Comparison of ENCODE assay signal across 10 cellular contexts in genomic region chr17:68491381-68491849, GRCh38. TPM values are rescaled to one million over a fixed set of nuclear protein-coding genes. Genes with fewer than 3 reads are reported as not detected.
A peak's percentile ranks its signal among the peaks of the same experiment; 100 is the strongest.
DNase-seq lines count a peak whose midpoint lies in the region; ATAC-seq and TF ChIP-seq lines count a peak whose summit lies in the region.
"Had no signal": no experiment of that assay in that cellular context is flagged by ENCODE, and none has a peak within 500 bp of the region (broad histone marks: within the 10 kb centered on the region; RNA-seq: fewer than 3 reads in every experiment).

No MANE protein-coding gene starts in this region.

- H3K4me1 Mint-ChIP-seq in stimulated activated naive B cell treated with anti-CD40 and anti-IgM and Interleukin-4, amounts not matched to agents 10 μg/mL and 1 μg/mL and 100 μg/mL, for 72 hours = peaks cover 13 to 37% of the 10 kb centered on the region in 2 donors
- no peaks in the 10 kb centered on the region for H3K4me1 Mint-ChIP-seq in endodermal cell

- 86 to 88% methylated on average over 4 to 5 of the region's 5 CpGs for WGBS in endodermal cell (ENCODE audit: insufficient coverage in 1 of 2, insufficient read length in 1 of 2), 2 experiments
- WGBS in trophoblast cell (ENCODE audit: extremely low coverage, insufficient coverage, insufficient read length) = no CpG with 5 or more reads among the region's 5 CpGs

- H3K23ac ChIP-seq in trophoblast cell (ENCODE audit: low read length) = no peak overlapping the region

- TF ChIP-seq CTCF in endodermal cell (conservative IDR thresholded peaks at IDR 0.05) = no peak

- no peak overlapping the region for H2BK120ac ChIP-seq in trophoblast cell (ENCODE audit: insufficient read depth, low read length, poor library complexity)

- no peaks in the 10 kb centered on the region for H3K27me3 ChIP-seq in endodermal cell (ENCODE audit: control insufficient read depth, insufficient read depth, low read length, poor library complexity, severe bottlenecking)
- H3K27me3 ChIP-seq in trophoblast cell (ENCODE audit: insufficient read depth, low read length) = no peaks in the 10 kb centered on the region

- no peaks in the 10 kb centered on the region for H3K79me1 ChIP-seq in trophoblast cell (ENCODE audit: low read length)

- H3K79me2 ChIP-seq in trophoblast cell (ENCODE audit: control insufficient read depth, insufficient read depth, low read length, poor library complexity) = no peaks in the 10 kb centered on the region

- H3K4me1 ChIP-seq in endodermal cell (ENCODE audit: control insufficient read depth, insufficient read depth, low read length) (no peaks in the 10 kb centered on the region), trophoblast cell (ENCODE audit: control insufficient read depth in 1 of 2, insufficient read depth in 2 of 2, low read length in 2 of 2) (no peaks in the 10 kb centered on the region)

- H3K27ac ChIP-seq in endodermal cell (ENCODE audit: low read depth, low read length) (no peak overlapping the region), trophoblast cell (ENCODE audit: low read depth, low read length) (no peak overlapping the region)

- H3K4me3 Mint-ChIP-seq in stimulated activated naive B cell treated with anti-CD40 and anti-IgM and Interleukin-4, amounts not matched to agents 10 μg/mL and 1 μg/mL and 100 μg/mL, for 72 hours = no peak overlapping the region
- no peak overlapping the region for H3K4me3 Mint-ChIP-seq in endodermal cell
- H3K4me3 Mint-ChIP-seq: naive thymus-derived CD8-positive, alpha-beta T cell had no signal

- intact Hi-C loops in left cardiac atrium (cut with DNase I) = no loop called here

- H3K4ac ChIP-seq in trophoblast cell (ENCODE audit: low read depth, low read length) = no peak overlapping the region

- H3K27ac Mint-ChIP-seq in stimulated activated naive B cell treated with anti-CD40 and anti-IgM and Interleukin-4, amounts not matched to agents 10 μg/mL and 1 μg/mL and 100 μg/mL, for 72 hours = peak overlapping the region; percentile 1
- H3K27ac Mint-ChIP-seq in endodermal cell = no peak overlapping the region

- H3K36me3 Mint-ChIP-seq in stimulated activated naive B cell treated with anti-CD40 and anti-IgM and Interleukin-4, amounts not matched to agents 10 μg/mL and 1 μg/mL and 100 μg/mL, for 72 hours = no peaks in the 10 kb centered on the region
- H3K36me3 Mint-ChIP-seq in endodermal cell (ENCODE audit: low read depth) = no peaks in the 10 kb centered on the region
- H3K36me3 Mint-ChIP-seq: naive thymus-derived CD8-positive, alpha-beta T cell had no signal

- H2BK5ac ChIP-seq in trophoblast cell (ENCODE audit: low read depth, low read length, poor library complexity) = no peak overlapping the region

- H3K9me3 ChIP-seq in endodermal cell (ENCODE audit: control insufficient read depth, low read length) (no peaks in the 10 kb centered on the region), trophoblast cell (ENCODE audit: insufficient read depth, low read depth, low read length) (no peaks in the 10 kb centered on the region)

- no peaks in the 10 kb centered on the region for H3K9me3 Mint-ChIP-seq in stimulated activated naive B cell treated with anti-CD40 and anti-IgM and Interleukin-4, amounts not matched to agents 10 μg/mL and 1 μg/mL and 100 μg/mL, for 72 hours
- H3K9me3 Mint-ChIP-seq in endodermal cell = peaks cover 6% of the 10 kb centered on the region
- H3K9me3 Mint-ChIP-seq: naive thymus-derived CD8-positive, alpha-beta T cell had no signal

- H3K4me3 ChIP-seq in endodermal cell (ENCODE audit: low read length) = no peak overlapping the region
- H3K4me3 ChIP-seq in trophoblast cell (ENCODE audit: low read depth, low read length) = no peak overlapping the region

- H4K12ac ChIP-seq in trophoblast cell (ENCODE audit: low read depth, low read length) = no peak overlapping the region

- H3K14ac ChIP-seq in trophoblast cell (ENCODE audit: low read length) = no peak overlapping the region

- H3K4me2 ChIP-seq in trophoblast cell (ENCODE audit: low read length) = no peak overlapping the region

- DNase-seq in RPMI8226 (peak; percentile 59), left cardiac atrium (no peak), endodermal cell (no peak), trophoblast cell (no peak), NCI-H1105 (lab: John Stamatoyannopoulos, UW) (no peak)
- DNase-seq in stimulated activated naive B cell treated with anti-CD40 and anti-IgM and Interleukin-4, amounts not matched to agents 10 μg/mL and 1 μg/mL and 100 μg/mL, for 72 hours = peak; percentile 44
- DNase-seq: DMS153; naive thymus-derived CD8-positive, alpha-beta T cell had no signal

- H3K27me3 Mint-ChIP-seq in stimulated activated naive B cell treated with anti-CD40 and anti-IgM and Interleukin-4, amounts not matched to agents 10 μg/mL and 1 μg/mL and 100 μg/mL, for 72 hours = no peaks in the 10 kb centered on the region
- H3K27me3 Mint-ChIP-seq in endodermal cell (ENCODE audit: insufficient read depth) = no peaks in the 10 kb centered on the region

- no peak overlapping the region for H4K8ac ChIP-seq in trophoblast cell (ENCODE audit: low read depth, low read length)

- H3K36me3 ChIP-seq in endodermal cell (ENCODE audit: control insufficient read depth, insufficient read depth, low read length) = no peaks in the 10 kb centered on the region
- H3K36me3 ChIP-seq in trophoblast cell (ENCODE audit: control insufficient read depth in 1 of 2, insufficient read depth in 2 of 2, low read length in 2 of 2) = no peaks in the 10 kb centered on the region

- H4K91ac ChIP-seq in trophoblast cell (ENCODE audit: low read depth, low read length) = no peak overlapping the region

- no peak overlapping the region for H3K9ac ChIP-seq in endodermal cell (ENCODE audit: extremely low read depth, low read length, poor library complexity, severe bottlenecking)
- no peak overlapping the region for H3K9ac ChIP-seq in trophoblast cell (ENCODE audit: low read length)

- H3K18ac ChIP-seq in trophoblast cell (ENCODE audit: low read length) = no peak overlapping the region

- no peak overlapping the region for H2AK5ac ChIP-seq in trophoblast cell (ENCODE audit: low read length)

- ATAC-seq in GM21529 (IDR thresholded peaks at IDR 0.05; ENCODE audit: unreplicated experiment) (peak; percentile 48), left cardiac atrium (peak; percentile 59 to 80), GM21825 (IDR thresholded peaks at IDR 0.05; ENCODE audit: unreplicated experiment) (no peak)
- ATAC-seq in stimulated activated naive B cell treated with anti-CD40 and anti-IgM and Interleukin-4, amounts not matched to agents 10 μg/mL and 1 μg/mL and 100 μg/mL, for 72 hours (replicated peaks) = peak; percentile 79 to 84
- ATAC-seq: naive thymus-derived CD8-positive, alpha-beta T cell had no signal

- H2AFZ ChIP-seq in trophoblast cell (ENCODE audit: insufficient read depth, low read length, poor library complexity) = no peak overlapping the region

- no peak overlapping the region for H2BK12ac ChIP-seq in trophoblast cell (ENCODE audit: low read length)

RNA-seq across cellular contexts. Expression of gene PRKAR1A, which starts 20.8 kb away (rescaled TPM):
- 100 to 1,000 TPM; 483 to 653 TPM for total RNA-seq in left cardiac atrium
- 100 to 1,000 TPM; 194 to 227 TPM for total RNA-seq in endodermal cell
- 131 TPM for polyA plus RNA-seq in endodermal cell (2013, experiment 1 of 2)
- polyA plus RNA-seq in endodermal cell (2013, experiment 2 of 2) = 120 TPM
- polyA plus RNA-seq in trophoblast cell (2013) = 96.5 and 106 TPM in 2 replicates

RNA-seq across cellular contexts. Expression of gene WIPI1, which starts 34.1 kb away (rescaled TPM):
- total RNA-seq in left cardiac atrium (10 to 100 TPM; 35.8 to 74.3 TPM), endodermal cell (10 to 100 TPM; 32.0 to 39.5 TPM)
- polyA plus RNA-seq in endodermal cell (2013, experiment 1 of 2) = 21.5 TPM
- 26.3 TPM for polyA plus RNA-seq in endodermal cell (2013, experiment 2 of 2)
- polyA plus RNA-seq in trophoblast cell (2013) = 104 and 108 TPM in 2 replicates

Comparison
In these comparisons a context has a peak if more than half of its experiments do, and no peak if none do; other contexts are left out.
1. DNase-seq: peak in RPMI8226 (single experiment) and stimulated activated naive B cell treated with anti-CD40 and anti-IgM and Interleukin-4, amounts not matched to agents 10 μg/mL and 1 μg/mL and 100 μg/mL, for 72 hours (single experiment); none in left cardiac atrium (single experiment), endodermal cell (single experiment), trophoblast cell (0 of 2) and NCI-H1105 (single experiment).